Comparison of ENCODE assay signal across 9 cellular contexts in genomic region chr19:39824143-39825092, GRCh38. TPM values are rescaled to one million over a fixed set of nuclear protein-coding genes. Genes with fewer than 3 reads are reported as not detected.
A peak's percentile ranks its signal among the peaks of the same experiment; 100 is the strongest.
DNase-seq lines count a peak whose midpoint lies in the region; ATAC-seq and TF ChIP-seq lines count a peak whose summit lies in the region.
"Had no signal": no experiment of that assay in that cellular context is flagged by ENCODE, and none has a peak within 500 bp of the region (broad histone marks: within the 10 kb centered on the region; RNA-seq: fewer than 3 reads in every experiment).

No MANE protein-coding gene starts in this region.

- DNase-seq in AG20443 (ENCODE audit: low spot score) = peak; percentile 94
- peak; percentile 98 for DNase-seq in NCI-H82 (lab: John Stamatoyannopoulos, UW)
- peak; percentile 81 for DNase-seq in activated CD8-positive, alpha-beta memory T cell treated with anti-CD3 and anti-CD28 coated beads, Interleukin-2, amount 50 U/mL, for 4 hours
- DNase-seq in epithelial cell of proximal tubule (ENCODE audit: low read depth) = peak; percentile 71
- DNase-seq in middle frontal gyrus (ENCODE audit: extremely low spot score, low spot score) = peak; percentile 90
- peak; percentile 68 to 79 for DNase-seq in stimulated activated CD8-positive, alpha-beta memory T cell treated with anti-CD3 and anti-CD28 coated beads, Interleukin-15, amount 100 ng/mL, for 48 hours (ENCODE audit: low read depth in 2 of 2)

- no peak for TF ChIP-seq CTCF in epithelial cell of proximal tubule (conservative IDR thresholded peaks at IDR 0.05; ENCODE audit: low read depth, low read length)

- ATAC-seq in HG03442 (IDR thresholded peaks at IDR 0.05; ENCODE audit: unreplicated experiment) = peak; percentile 85

- TF ChIP-seq POLR2A in GM19193 (IDR thresholded peaks at IDR 0.05; ENCODE audit: extremely low read depth, insufficient read depth, insufficient read length) = peak; percentile 54

- H3K4me3 ChIP-seq in epithelial cell of proximal tubule (ENCODE audit: low read depth, low read length) = peak overlapping the region; percentile 83

RNA-seq across cellular contexts. Expression of gene DYRK1B, which starts 9.5 kb away (rescaled TPM):
- 5.7 and 15.5 TPM in 2 replicates for total RNA-seq in epithelial cell of proximal tubule

RNA-seq across cellular contexts. Expression of gene FBL, which starts 21.8 kb away (rescaled TPM):
- 187 and 237 TPM in 2 replicates for total RNA-seq in epithelial cell of proximal tubule

RNA-seq across cellular contexts. Expression of gene LEUTX, which starts 45.8 kb away (rescaled TPM):
- total RNA-seq in epithelial cell of proximal tubule = not detected in 2 replicates
- total RNA-seq: NCI-H460 had no signal

Comparison
In these comparisons a context has a peak if more than half of its experiments do, and no peak if none do; other contexts are left out.
1. Peak in every context shown above with its lines: DNase-seq, ATAC-seq and H3K4me3 ChIP-seq.